ENCODE assay signal across 11 cellular contexts in the genomic region with DNA sequence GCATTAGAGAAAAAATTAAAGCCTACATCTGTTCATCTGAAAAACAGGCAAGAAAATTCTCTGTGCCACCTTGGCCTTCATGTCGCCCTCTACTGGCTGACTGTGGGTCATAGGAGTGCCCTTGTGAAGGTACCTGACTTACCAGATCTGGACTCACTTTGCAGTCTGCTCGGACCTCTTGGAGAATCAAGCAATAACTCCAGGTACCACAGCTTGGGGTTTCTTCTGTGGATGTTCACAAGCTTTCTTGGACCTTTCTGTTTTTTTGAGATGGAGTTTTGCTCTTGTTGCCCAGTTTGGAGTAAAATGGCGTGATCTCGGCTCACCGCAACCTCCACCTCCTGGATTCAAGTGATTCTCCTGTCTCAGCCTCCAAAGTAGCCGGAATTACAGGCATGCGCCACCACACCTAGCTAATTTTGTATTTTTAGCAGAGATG. TPM values are rescaled to one million over a fixed set of nuclear protein-coding genes. Genes with fewer than 3 reads are reported as not detected.
A peak's percentile ranks its signal among the peaks of the same experiment; 100 is the strongest.
DNase-seq lines count a peak whose midpoint lies in the region; ATAC-seq and TF ChIP-seq lines count a peak whose summit lies in the region.
"Had no signal": no experiment of that assay in that cellular context is flagged by ENCODE, and none has a peak within 500 bp of the region (broad histone marks: within the 10 kb centered on the region; RNA-seq: fewer than 3 reads in every experiment).

No MANE protein-coding gene starts in this region.

- TF ChIP-seq CTCF in dorsolateral prefrontal cortex (IDR thresholded peaks at IDR 0.05 in 54 of 56, conservative IDR thresholded peaks at IDR 0.05 in 2 of 56; ENCODE audit: low read depth in 1 of 56, partially characterized antibody in 56 of 56) (peak in 35 of 56 donors; percentile 6 to 52 (median 28)), ovary (IDR thresholded peaks at IDR 0.05) (no peak)

- H3K4me3 ChIP-seq in dorsolateral prefrontal cortex (no peak overlapping the region), ovary (no peak overlapping the region)

- TF ChIP-seq POLR2A in ovary (IDR thresholded peaks at IDR 0.05) = no peak

- TF ChIP-seq EP300 in ovary (IDR thresholded peaks at IDR 0.05) = no peak

- peaks cover 0 to 39% (median 5%) of the 10 kb centered on the region in 45 donors for H3K27me3 ChIP-seq in dorsolateral prefrontal cortex
- H3K27me3 ChIP-seq in ovary = no peaks in the 10 kb centered on the region

- ATAC-seq in HG02870 (IDR thresholded peaks at IDR 0.05; ENCODE audit: unreplicated experiment) = no peak

- no peaks in the 10 kb centered on the region for H3K9me3 ChIP-seq in ovary

- no peaks in the 10 kb centered on the region for H3K4me1 ChIP-seq in ovary (ENCODE audit: insufficient read depth)

- intact Hi-C loops in dorsolateral prefrontal cortex (cut with DNase I) (no loop called here), ovary (cut with DNase I) (no loop called here)

- WGBS in ovary, 3 donors = 67 to 76% (median 73%) methylated on average over 7 of the region's 7 CpGs

- H3K27ac ChIP-seq in dorsolateral prefrontal cortex (no peak overlapping the region), ovary (no peak overlapping the region)

- DNase-seq in DMS 273 (lab: John Stamatoyannopoulos, UW; ENCODE audit: unreplicated experiment) = peak; percentile 59
- DNase-seq in DMS 273 treated with DMSO at 0.1 percent for 48 hours (lab: John Stamatoyannopoulos, UW) = no peak
- DNase-seq in OCI-M1 (lab: John Stamatoyannopoulos, UW) = peak; percentile 40
- DNase-seq in dorsolateral prefrontal cortex = peak in 2 of 10 donors; percentile 15 to 26
- DNase-seq in stimulated activated CD8-positive, alpha-beta memory T cell treated with anti-CD3 and anti-CD28 coated beads, Interleukin-12 subunit alpha, Interleukin-12 subunit beta, amount 100 ng/mL, for 24 hours (ENCODE audit: extremely low read depth) = peak; percentile 9
- DNase-seq in ovary = no peak
- no peak for DNase-seq in NCI-H1436 treated with DMSO at 0.1 percent for 48 hours (lab: John Stamatoyannopoulos, UW)

- no peaks in the 10 kb centered on the region for H3K36me3 ChIP-seq in ovary

RNA-seq across cellular contexts. Expression of gene PRAMEF18, which starts 2.4 kb away (rescaled TPM):
- not detected for total RNA-seq in dorsolateral prefrontal cortex
- not detected for total RNA-seq in ovary
- polyA plus RNA-seq in ovary = not detected
- total RNA-seq: lower leg skin, temporal lobe had no signal
- polyA plus RNA-seq: adipose tissue had no signal

RNA-seq across cellular contexts. Expression of gene PRAMEF5, which starts 25.6 kb away (rescaled TPM):
- total RNA-seq in dorsolateral prefrontal cortex (not detected), ovary (not detected)
- polyA plus RNA-seq in ovary = not detected
- total RNA-seq: lower leg skin, temporal lobe had no signal
- polyA plus RNA-seq: adipose tissue had no signal

RNA-seq across cellular contexts. Expression of gene PRAMEF13, which starts 27.2 kb away (rescaled TPM):
- total RNA-seq in dorsolateral prefrontal cortex (not detected), ovary (not detected)
- polyA plus RNA-seq in ovary = not detected
- total RNA-seq: lower leg skin, temporal lobe had no signal
- polyA plus RNA-seq: adipose tissue had no signal

RNA-seq across cellular contexts. Expression of gene PRAMEF8, which starts 56.6 kb away (rescaled TPM):
- not detected for total RNA-seq in dorsolateral prefrontal cortex
- not detected for total RNA-seq in ovary
- polyA plus RNA-seq in ovary = not detected
- total RNA-seq: lower leg skin, temporal lobe had no signal
- polyA plus RNA-seq: adipose tissue had no signal

RNA-seq across cellular contexts. Expression of gene PRAMEF9, which starts 56.7 kb away (rescaled TPM):
- total RNA-seq in dorsolateral prefrontal cortex (not detected), ovary (not detected)
- not detected for polyA plus RNA-seq in ovary
- total RNA-seq: lower leg skin, temporal lobe had no signal
- polyA plus RNA-seq: adipose tissue had no signal

Comparison
In these comparisons a context has a peak if more than half of its experiments do, and no peak if none do; other contexts are left out.
1. DNase-seq: peak in DMS 273 (single experiment), OCI-M1 (single experiment) and stimulated activated CD8-positive, alpha-beta memory T cell treated with anti-CD3 and anti-CD28 coated beads, Interleukin-12 subunit alpha, Interleukin-12 subunit beta, amount 100 ng/mL, for 24 hours (single experiment); none in DMS 273 treated with DMSO at 0.1 percent for 48 hours (single experiment), ovary (0 of 5) and NCI-H1436 treated with DMSO at 0.1 percent for 48 hours (single experiment).
2. CTCF ChIP-seq: peak in dorsolateral prefrontal cortex (35 of 56); none in ovary (0 of 3).